In genomic region chr6:130574146-130574545, GRCh38 we compare ENCODE assay signal across 23 cellular contexts.
"Had no signal": no experiment of that assay in that cellular context is flagged by ENCODE, and none has a peak within 500 bp of the region (broad histone marks: within the 10 kb centered on the region; RNA-seq: fewer than 3 reads in every experiment).

No MANE protein-coding gene starts in this region.

- H3K27ac ChIP-seq: brain microvascular endothelial cell, cardiac muscle cell, PC-9 had no signal

- H3K4me3 Mint-ChIP-seq: activated B cell treated with CpG ODN at 0.5 μM for 24 hours; activated CD4-positive, alpha-beta memory T cell treated with anti-CD3 and anti-CD28 coated beads for 36 hours; activated CD4-positive, alpha-beta T cell treated with anti-CD3 and anti-CD28 coated beads, Interleukin-2, amount 10 ng/mL, durations not matched to agents 7 days and 5 days; activated naive CD8-positive, alpha-beta T cell treated with anti-CD3 and anti-CD28 coated beads, Interleukin-2, amount 50 U/mL, for 24 hours; activated T-cell treated with anti-CD3 and anti-CD28 coated beads, Interleukin-2, amount 50 U/mL, for 4 hours had no signal

- H3K27me3 Mint-ChIP-seq: activated B cell treated with CpG ODN at 0.5 μM for 24 hours; activated CD4-positive, alpha-beta memory T cell treated with anti-CD3 and anti-CD28 coated beads for 36 hours; activated CD4-positive, alpha-beta T cell treated with anti-CD3 and anti-CD28 coated beads, Interleukin-2, amount 10 ng/mL, durations not matched to agents 7 days and 5 days; activated naive CD8-positive, alpha-beta T cell treated with anti-CD3 and anti-CD28 coated beads, Interleukin-2, amount 50 U/mL, for 24 hours had no signal

- H3K9me3 Mint-ChIP-seq: activated naive CD8-positive, alpha-beta T cell treated with anti-CD3 and anti-CD28 coated beads, Interleukin-2, amount 50 U/mL, for 24 hours had no signal

- DNase-seq: activated B cell treated with CpG ODN at 0.5 μM for 24 hours; activated CD4-positive, alpha-beta memory T cell treated with anti-CD3 and anti-CD28 coated beads for 36 hours; activated CD4-positive, alpha-beta T cell treated with anti-CD3 and anti-CD28 coated beads for 1 hour; activated CD4-positive, alpha-beta T cell treated with anti-CD3 and anti-CD28 coated beads, Interleukin-2, amount 10 ng/mL, durations not matched to agents 7 days and 5 days; activated CD8-positive, alpha-beta memory T cell treated with anti-CD3 and anti-CD28 coated beads for 24 hours; activated effector memory CD4-positive, alpha-beta T cell treated with anti-CD3 and anti-CD28 coated beads, Interleukin-2, amount 50 U/mL, for 16 hours; activated naive CD4-positive, alpha-beta T cell treated with Interleukin-2 at 50 U/mL for 16 hours; activated naive CD8-positive, alpha-beta T cell treated with anti-CD3 and anti-CD28 coated beads, Interleukin-2, amount 50 U/mL, for 24 hours; activated T-cell treated with anti-CD3 and anti-CD28 coated beads, Interleukin-2, amount 50 U/mL, for 4 hours; brain microvascular endothelial cell; KG1; MG63; MV-4-11; NCI-H1092 treated with DMSO at 0.1 percent for 48 hours; NCI-H1417 treated with DMSO at 0.1 percent for 48 hours; NCI-H1694 treated with DMSO at 0.1 percent for 48 hours; NCI-H2081; NCI-H446; NCI-H526; PC-9; SK-N-SH had no signal

- ATAC-seq: activated naive CD4-positive, alpha-beta T cell treated with anti-CD3 and anti-CD28 coated beads, Interleukin-2, amount 50 U/mL, for 72 hours; activated naive CD8-positive, alpha-beta T cell treated with anti-CD3 and anti-CD28 coated beads, Interleukin-2, amount 50 U/mL, for 24 hours; activated T-cell treated with anti-CD3 and anti-CD28 coated beads, Interleukin-2, amount 50 U/mL, for 4 hours had no signal

- H3K4me3 ChIP-seq: cardiac muscle cell, MG63, PC-9 had no signal

- H3K9ac ChIP-seq: SK-N-SH had no signal

- H3K4me2 ChIP-seq: PC-9, SK-N-SH had no signal

- H3K36me3 ChIP-seq: brain microvascular endothelial cell, cardiac muscle cell, MG63 had no signal

- H3K9me3 ChIP-seq: MG63 had no signal

- H3K27me3 ChIP-seq: brain microvascular endothelial cell, cardiac muscle cell, MG63 had no signal

- H2AFZ ChIP-seq: PC-9 had no signal

- H3K27ac Mint-ChIP-seq: activated B cell treated with CpG ODN at 0.5 μM for 24 hours; activated CD4-positive, alpha-beta memory T cell treated with anti-CD3 and anti-CD28 coated beads for 36 hours; activated naive CD4-positive, alpha-beta T cell treated with anti-CD3 and anti-CD28 coated beads, Interleukin-2, amount 50 U/mL, for 72 hours; activated naive CD8-positive, alpha-beta T cell treated with anti-CD3 and anti-CD28 coated beads, Interleukin-2, amount 50 U/mL, for 24 hours had no signal
